In the genomic region with DNA sequence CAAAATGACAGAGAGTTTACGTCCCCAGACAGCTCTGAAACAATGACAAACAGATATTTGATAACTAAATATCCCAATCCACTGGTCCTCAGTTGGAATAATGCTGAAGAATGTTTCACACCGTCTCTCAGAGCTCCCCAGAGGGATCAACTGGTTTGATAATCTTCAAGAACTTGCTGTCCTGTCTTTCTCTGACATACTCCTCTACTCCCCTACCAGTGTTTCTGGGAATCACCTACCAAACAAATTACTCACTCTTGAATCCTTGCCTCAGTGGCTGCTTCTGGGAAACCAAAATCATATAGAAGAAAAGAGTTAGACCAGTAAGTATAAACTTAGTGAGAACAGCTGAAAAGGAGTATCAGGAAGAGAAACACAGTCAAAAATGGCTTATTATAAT, we compare ENCODE assay signal across 13 cellular contexts.
"Had no signal": no experiment of that assay in that cellular context is flagged by ENCODE, and none has a peak within 500 bp of the region (broad histone marks: within the 10 kb centered on the region; RNA-seq: fewer than 3 reads in every experiment).

No MANE protein-coding gene starts in this region.

- H3K4me3 ChIP-seq: colonic mucosa, gastrocnemius medialis, heart right ventricle, testis, upper lobe of right lung had no signal

- ATAC-seq: activated CD4-positive, CD25-positive, alpha-beta regulatory T cell treated with anti-CD3 and anti-CD28 coated beads, Interleukin-2, amount 50 U/mL, for 24 hours; esophagus mucosa; heart right ventricle; left lobe of liver; naive thymus-derived CD8-positive, alpha-beta T cell; T-cell; upper lobe of right lung had no signal

- DNase-seq: activated CD4-positive, alpha-beta T cell treated with anti-CD3 and anti-CD28 coated beads, Interleukin-2, amount 50 U/mL, for 1 hour; activated CD8-positive, alpha-beta memory T cell treated with anti-CD3 and anti-CD28 coated beads for 24 hours; colonic mucosa; gastrocnemius medialis; heart right ventricle; naive thymus-derived CD8-positive, alpha-beta T cell; T-cell; T-helper 9 cell; testis; upper lobe of right lung had no signal
